12 cellular contexts compared by ENCODE assay signal in genomic region chr17:82750241-82750905, GRCh38. TPM values are rescaled to one million over a fixed set of nuclear protein-coding genes. Genes with fewer than 3 reads are reported as not detected.
A peak's percentile ranks its signal among the peaks of the same experiment; 100 is the strongest.
DNase-seq lines count a peak whose midpoint lies in the region; ATAC-seq and TF ChIP-seq lines count a peak whose summit lies in the region.
"Had no signal": no experiment of that assay in that cellular context is flagged by ENCODE, and none has a peak within 500 bp of the region (broad histone marks: within the 10 kb centered on the region; RNA-seq: fewer than 3 reads in every experiment).

No MANE protein-coding gene starts in this region.

- intact Hi-C loops in CD4-positive, alpha-beta T cell (cut with DNase I, micrococcal nuclease), result loop anchor here (2.0 to 10.0 kb wide), 4 partner anchors 33 to 336 kb away; partner anchors contain the start of genes FN3KRP (in 1 of the 2), HEXD (in 1 of the 2), OGFOD3 (in 1 of the 2) and RAB40B (in 1 of the 2)

- no CpG with 5 or more reads among the region's 40 CpGs for WGBS in H9 (ENCODE audit: extremely low coverage, insufficient read length, low lambda C conversion rate)

- CTCF ChIA-PET in CD4-positive, alpha-beta T cell (lab: Charles Lee), result no interaction called here

- H4K8ac ChIP-seq in H9 (replicated peaks; ENCODE audit: insufficient read length, low read depth, low read length), result no peak overlapping the region

- peaks cover 1% of the 10 kb centered on the region for H3K36me3 Mint-ChIP-seq in CD4-positive, alpha-beta T cell (ENCODE audit: low read depth)
- peaks cover 10 to 32% (median 25%) of the 10 kb centered on the region in 3 experiments for H3K36me3 Mint-ChIP-seq in H9 (ENCODE audit: insufficient read depth in 1 of 3, low read depth in 3 of 3)
- H3K36me3 Mint-ChIP-seq in brain, result peaks cover 51% of the 10 kb centered on the region
- peaks cover 0 to 3% (median 0%) of the 10 kb centered on the region in 3 donors for H3K36me3 Mint-ChIP-seq in naive thymus-derived CD8-positive, alpha-beta T cell

- no peak overlapping the region for H2BK120ac ChIP-seq in H9 (ENCODE audit: low read depth, low read length, poor library complexity, severe bottlenecking)

- no peak overlapping the region for H2BK20ac ChIP-seq in H9 (ENCODE audit: low read depth, low read length, poor library complexity, severe bottlenecking)

- H3T11ph ChIP-seq in H9 (ENCODE audit: low read length), result no peak overlapping the region

- H3K27me3 ChIP-seq in CD4-positive, alpha-beta T cell (ENCODE audit: control insufficient read depth, insufficient read depth, low read length), result no peaks in the 10 kb centered on the region
- peaks cover 4% of the 10 kb centered on the region; the same call in 1 of the 2 replicates for H3K27me3 ChIP-seq in H9 (ENCODE audit: insufficient read depth, low read length)

- DNase-seq in CD4-positive, alpha-beta T cell, result peak in 1 of 10 experiments; percentile 20
- peak; percentile 67 for DNase-seq in H9
- DNase-seq in naive thymus-derived CD8-positive, alpha-beta T cell, result peak in 2 of 10 donors; percentile 20 to 63
- no peak for DNase-seq in GM10266 (ENCODE audit: extremely low spot score)
- no peak for DNase-seq in glomerular visceral epithelial cell (ENCODE audit: extremely low spot score)
- DNase-seq in omental fat pad (ENCODE audit: low spot score), result no peak
- DNase-seq: C1 segment of cervical spinal cord, NCI-H1694, NCI-H69 had no signal

- H3K14ac ChIP-seq in H9 (ENCODE audit: insufficient read depth, low read length), result no peak overlapping the region

- H3K9me3 ChIP-seq in CD4-positive, alpha-beta T cell (ENCODE audit: control insufficient read depth, low read length), result no peaks in the 10 kb centered on the region
- H3K9me3 ChIP-seq in H9 (ENCODE audit: control insufficient read depth, low read depth, low read length), result no peaks in the 10 kb centered on the region

- H3K79me2 ChIP-seq in H9 (ENCODE audit: insufficient read depth, low read length), result peaks cover 1% of the 10 kb centered on the region; the same call in 1 of the 2 replicates

- peak overlapping the region; percentile 74 for H3K4me3 Mint-ChIP-seq in CD4-positive, alpha-beta T cell
- H3K4me3 Mint-ChIP-seq in H9, result peak overlapping the region; percentile 49 to 78
- peak overlapping the region; percentile 73 to 80 (median 77) for H3K4me3 Mint-ChIP-seq in brain
- H3K4me3 Mint-ChIP-seq in naive thymus-derived CD8-positive, alpha-beta T cell, result peak overlapping the region; percentile 53 to 86 (median 70)

- H2BK12ac ChIP-seq in H9 (ENCODE audit: insufficient read length, low read depth, low read length), result no peak overlapping the region

- H3K79me1 ChIP-seq in H9 (ENCODE audit: insufficient read depth, low read depth, low read length, poor library complexity, severe bottlenecking), result no peaks in the 10 kb centered on the region

- no peak overlapping the region for H3K23ac ChIP-seq in H9 (ENCODE audit: insufficient read length, low read depth, low read length)

- POLR2A ChIA-PET in CD4-positive, alpha-beta T cell (lab: Charles Lee), result interaction anchor here (1.8 kb wide), 1 partner anchor 34 kb away, joined by 6 read pairs; the partner anchor contains the start of gene FN3KRP
- POLR2A ChIA-PET in naive thymus-derived CD8-positive, alpha-beta T cell (lab: Charles Lee), result interaction anchor here (0.5 to 0.6 kb wide), 2 partner anchors 34 to 105 kb away, joined by 3 read pairs; partner anchors contain the start of gene FN3KRP

- no peak for TF ChIP-seq CTCF in CD4-positive, alpha-beta T cell (IDR thresholded peaks at IDR 0.05)
- TF ChIP-seq CTCF in H9 (conservative IDR thresholded peaks at IDR 0.05) (no peak), brain (conservative IDR thresholded peaks at IDR 0.05) (no peak), GM10266 (IDR thresholded peaks at IDR 0.05; ENCODE audit: control insufficient read depth, insufficient read depth, low read depth, missing control alignments) (no peak), omental fat pad (IDR thresholded peaks at IDR 0.05) (no peak)

- no peak for ATAC-seq in CD4-positive, alpha-beta T cell (ENCODE audit: poor library complexity)
- ATAC-seq in naive thymus-derived CD8-positive, alpha-beta T cell, result no peak
- no peak for ATAC-seq in GM19324 (IDR thresholded peaks at IDR 0.05; ENCODE audit: low FRiP score, unreplicated experiment)
- no peak for ATAC-seq in omental fat pad (ENCODE audit: low FRiP score)

- H2BK15ac ChIP-seq in H9 (ENCODE audit: low read depth, low read length), result no peak overlapping the region

- peaks cover 6% of the 10 kb centered on the region; the same call in 1 of the 2 replicates for H3K4me1 ChIP-seq in H9 (ENCODE audit: insufficient read depth, low read length)

- peaks cover 20% of the 10 kb centered on the region for H3K4me1 Mint-ChIP-seq in CD4-positive, alpha-beta T cell (ENCODE audit: low read depth)
- H3K4me1 Mint-ChIP-seq in H9 (peaks cover 32 to 34% of the 10 kb centered on the region in 2 experiments), brain (peaks cover 30% of the 10 kb centered on the region)
- peaks cover 8 to 29% (median 26%) of the 10 kb centered on the region in 4 donors for H3K4me1 Mint-ChIP-seq in naive thymus-derived CD8-positive, alpha-beta T cell

- H3K9ac ChIP-seq in H9 (ENCODE audit: extremely low read depth, insufficient read length, low read length), result no peak overlapping the region

- no peak overlapping the region for H2BK5ac ChIP-seq in H9 (ENCODE audit: insufficient read length, low read length)

- no peak overlapping the region for H3K56ac ChIP-seq in H9 (ENCODE audit: insufficient read length, low read depth, low read length)

- H3K27me3 Mint-ChIP-seq in CD4-positive, alpha-beta T cell, result no peaks in the 10 kb centered on the region
- H3K27me3 Mint-ChIP-seq in H9 (ENCODE audit: low read depth) (peaks cover 17% of the 10 kb centered on the region), brain (peaks cover 13% of the 10 kb centered on the region)
- no peaks in the 10 kb centered on the region for H3K27me3 Mint-ChIP-seq in naive thymus-derived CD8-positive, alpha-beta T cell

- H3K9me3 Mint-ChIP-seq in CD4-positive, alpha-beta T cell, result peaks cover 2% of the 10 kb centered on the region
- peaks cover 7 to 17% of the 10 kb centered on the region in 2 experiments for H3K9me3 Mint-ChIP-seq in H9
- H3K9me3 Mint-ChIP-seq in brain, result peaks cover 10 to 32% (median 16%) of the 10 kb centered on the region in 5 experiments
- peaks cover 0 to 22% (median 9%) of the 10 kb centered on the region in 9 donors for H3K9me3 Mint-ChIP-seq in naive thymus-derived CD8-positive, alpha-beta T cell

- no peak overlapping the region for H3K27ac ChIP-seq in CD4-positive, alpha-beta T cell (ENCODE audit: low read depth, low read length)
- no peak overlapping the region for H3K27ac ChIP-seq in H9 (ENCODE audit: insufficient read length, low read depth, low read length)
- H3K27ac ChIP-seq: KMS-11 had no signal

- H2AFZ ChIP-seq in H9 (ENCODE audit: low read length), result no peak overlapping the region

- no peak overlapping the region for H3K18ac ChIP-seq in H9 (ENCODE audit: insufficient read length, low read depth, low read length)

- no peaks in the 10 kb centered on the region for H4K20me1 ChIP-seq in H9 (ENCODE audit: control insufficient read depth, insufficient read depth, insufficient read length)

- peaks cover 14% of the 10 kb centered on the region for H3K23me2 ChIP-seq in H9 (ENCODE audit: insufficient read length, low read depth, low read length, poor library complexity, severe bottlenecking)

- H4K5ac ChIP-seq in H9 (ENCODE audit: insufficient read length, low read depth, low read length), result no peak overlapping the region

- H2AK5ac ChIP-seq in H9 (ENCODE audit: insufficient read length, low read length), result no peak overlapping the region

- H3K4me2 ChIP-seq in H9 (ENCODE audit: insufficient read depth, insufficient read length, low read length), result peak overlapping the region; percentile 46
- H3K4me2 ChIP-seq: KMS-11 had no signal

- H3K27ac Mint-ChIP-seq in CD4-positive, alpha-beta T cell, result peak overlapping the region; percentile 78
- no peak overlapping the region; a peak in 1 of 7 replicates for H3K27ac Mint-ChIP-seq in H9
- H3K27ac Mint-ChIP-seq in brain, result peak overlapping the region in 3 of 5 experiments; percentile 16 to 68 (median 32)
- H3K27ac Mint-ChIP-seq in naive thymus-derived CD8-positive, alpha-beta T cell, result peak overlapping the region in 6 of 10 donors; percentile 11 to 85 (median 45)

- H4K91ac ChIP-seq in H9 (ENCODE audit: insufficient read length, low read depth, low read length), result no peak overlapping the region

- no peak overlapping the region for H3K4ac ChIP-seq in H9 (ENCODE audit: low read depth, low read length)

RNA-seq across cellular contexts. Expression of gene TBCD, which starts 1.5 kb away (rescaled TPM):
- total RNA-seq in CD4-positive, alpha-beta T cell, result 10 to 100 TPM; 74.6 to 80.3 TPM
- total RNA-seq in H9 (2021) (123 and 129 TPM in 2 replicates), omental fat pad (10 to 100 TPM; 30.5 to 94.3 (median 51.8) TPM)
- polyA plus RNA-seq in brain (ENCODE audit: insufficient read depth, low read depth, low replicate concordance), result 96.8 TPM
- total RNA-seq in naive thymus-derived CD8-positive, alpha-beta T cell, result 100 to 1,000 TPM; 155 to 170 TPM
- polyA plus RNA-seq in naive thymus-derived CD8-positive, alpha-beta T cell, result 10 to 100 TPM; 41.2 to 91.9 (median 53.9) TPM

RNA-seq across cellular contexts. Expression of gene FN3K, which starts 15.0 kb away (rescaled TPM):
- total RNA-seq in CD4-positive, alpha-beta T cell, result 1 to 10 TPM; 4.2 to 4.9 TPM
- total RNA-seq in H9 (2021) (23.6 and 28.3 TPM in 2 replicates), omental fat pad (10 to 100 TPM in 1 of 4 donors, 1 to 10 TPM in 3; 2.8 to 13.0 (median 7.5) TPM)
- polyA plus RNA-seq in brain (ENCODE audit: insufficient read depth, low read depth, low replicate concordance), result 99.9 TPM
- total RNA-seq in naive thymus-derived CD8-positive, alpha-beta T cell, result 10 to 100 TPM; 10.3 to 12.7 TPM
- polyA plus RNA-seq in naive thymus-derived CD8-positive, alpha-beta T cell, result under 1 TPM; 0.40 to 0.88 (median 0.43) TPM

RNA-seq across cellular contexts. Expression of gene FN3KRP, which starts 33.9 kb away (rescaled TPM):
- 10 to 100 TPM; 30.6 to 31.2 TPM for total RNA-seq in CD4-positive, alpha-beta T cell
- total RNA-seq in H9 (2021) (31.9 and 32.9 TPM in 2 replicates), omental fat pad (10 to 100 TPM in 2 of 4 donors, 1 to 10 TPM in 2; 6.4 to 18.8 (median 12.3) TPM)
- polyA plus RNA-seq in brain (ENCODE audit: insufficient read depth, low read depth, low replicate concordance), result 74.0 TPM
- 10 to 100 TPM; 42.8 to 43.6 TPM for total RNA-seq in naive thymus-derived CD8-positive, alpha-beta T cell
- 10 to 100 TPM; 28.6 to 46.2 (median 33.9) TPM for polyA plus RNA-seq in naive thymus-derived CD8-positive, alpha-beta T cell

RNA-seq across cellular contexts. Expression of gene RAB40B, which starts 51.9 kb away (rescaled TPM):
- 1 to 10 TPM; 1.6 to 2.0 TPM for total RNA-seq in CD4-positive, alpha-beta T cell
- total RNA-seq in H9 (2021) (3.5 and 5.1 TPM in 2 replicates), omental fat pad (10 to 100 TPM in 1 of 4 donors, 1 to 10 TPM in 3; 8.0 to 12.3 (median 9.6) TPM)
- polyA plus RNA-seq in brain (ENCODE audit: insufficient read depth, low read depth, low replicate concordance), result 31.1 TPM
- 1 to 10 TPM; 5.0 to 6.1 TPM for total RNA-seq in naive thymus-derived CD8-positive, alpha-beta T cell
- polyA plus RNA-seq in naive thymus-derived CD8-positive, alpha-beta T cell, result 1 to 10 TPM; 1.4 to 2.7 (median 1.7) TPM

Comparison
In these comparisons a context has a peak if more than half of its experiments do, and no peak if none do; other contexts are left out.
1. H3K27ac Mint-ChIP-seq: peak in CD4-positive, alpha-beta T cell (single experiment), brain (3 of 5) and naive thymus-derived CD8-positive, alpha-beta T cell (6 of 10); none in H9 (0 of 3).
2. Peak in every context shown above with its lines, with median percentiles within 50 percentile points of each other: H3K4me3 Mint-ChIP-seq.